ENCODE assay signal across 19 cellular contexts in the genomic region with DNA sequence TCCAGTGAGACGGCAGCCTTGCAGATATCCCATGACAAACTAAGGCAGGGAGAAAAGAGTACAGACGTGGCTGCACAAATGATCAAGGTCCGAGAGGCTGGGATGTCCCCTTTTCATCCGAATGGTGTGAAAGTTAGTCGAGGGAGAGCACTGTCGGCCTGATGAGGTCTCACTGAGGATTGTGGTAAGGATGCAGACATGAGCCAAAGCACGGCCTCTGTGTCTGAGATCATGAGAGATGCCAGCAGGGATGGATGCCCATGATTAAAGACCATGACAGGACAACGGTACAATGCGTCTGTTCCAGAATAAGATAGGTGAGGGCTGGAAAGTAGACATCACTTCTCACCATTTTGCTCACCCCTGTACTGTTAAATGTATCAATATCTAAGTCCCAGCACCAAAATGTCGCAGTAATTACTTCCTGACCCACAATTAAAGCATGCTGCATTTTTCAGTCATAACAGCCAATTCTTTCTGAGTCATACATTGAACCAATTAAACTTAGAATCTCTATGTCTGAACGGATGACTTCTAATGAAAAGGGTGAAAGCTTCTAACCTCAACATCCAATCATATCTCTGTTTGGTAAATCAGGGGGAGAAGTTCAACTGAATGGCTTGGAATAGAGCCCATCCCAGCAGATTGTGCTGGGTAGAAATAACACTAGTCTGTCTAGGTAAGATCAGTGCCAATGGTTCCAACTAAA.
DNase-seq lines count a peak whose midpoint lies in the region; ATAC-seq and TF ChIP-seq lines count a peak whose summit lies in the region.
"Had no signal": no experiment of that assay in that cellular context is flagged by ENCODE, and none has a peak within 500 bp of the region (broad histone marks: within the 10 kb centered on the region; RNA-seq: fewer than 3 reads in every experiment).

No MANE protein-coding gene starts in this region.

- H3K9me3 Mint-ChIP-seq in MCF 10A (ENCODE audit: unreplicated experiment), result peaks cover 6% of the 10 kb centered on the region

- POLR2A ChIA-PET in MCF 10A (lab: Yijun Ruan, JAX), result no interaction called here

- no peaks in the 10 kb centered on the region for H3K27me3 Mint-ChIP-seq in MCF 10A (ENCODE audit: insufficient read depth, unreplicated experiment)
- H3K27me3 Mint-ChIP-seq: naive thymus-derived CD8-positive, alpha-beta T cell had no signal

- no peak overlapping the region for H3K4me3 Mint-ChIP-seq in MCF 10A (ENCODE audit: unreplicated experiment)
- H3K4me3 Mint-ChIP-seq: naive thymus-derived CD8-positive, alpha-beta T cell had no signal

- no peaks in the 10 kb centered on the region for H3K9me3 ChIP-seq in upper lobe of right lung
- H3K9me3 ChIP-seq: ascending aorta, prostate gland, thoracic aorta had no signal

- H3K4me3 ChIP-seq in GM06990 (replicated peaks; ENCODE audit: low read depth, low read length), result no peak overlapping the region
- H3K4me3 ChIP-seq in upper lobe of right lung, result no peak overlapping the region
- H3K4me3 ChIP-seq: ascending aorta, prostate gland, thoracic aorta had no signal

- no peaks in the 10 kb centered on the region for H3K36me3 Mint-ChIP-seq in MCF 10A (ENCODE audit: insufficient read depth, unreplicated experiment)
- H3K36me3 Mint-ChIP-seq: naive thymus-derived CD8-positive, alpha-beta T cell had no signal

- peak; percentile 28 for ATAC-seq in HG02759 (IDR thresholded peaks at IDR 0.05; ENCODE audit: unreplicated experiment)
- ATAC-seq in upper lobe of right lung, result no peak
- no peak for ATAC-seq in GM19324 (IDR thresholded peaks at IDR 0.05; ENCODE audit: low FRiP score, unreplicated experiment)
- ATAC-seq: naive thymus-derived CD8-positive, alpha-beta T cell had no signal

- no peak overlapping the region for H3K27ac ChIP-seq in upper lobe of right lung
- H3K27ac ChIP-seq: ascending aorta, prostate gland, thoracic aorta had no signal

- DNase-seq in GM06990 (ENCODE audit: extremely low read depth, insufficient read length) (peak; percentile 28), RPMI7951 (ENCODE audit: low read depth) (peak; percentile 16), glomerular visceral epithelial cell (ENCODE audit: extremely low spot score) (peak; percentile 71), putamen (ENCODE audit: low spot score) (no peak), MCF 10A (ENCODE audit: unreplicated experiment) (no peak), upper lobe of right lung (no peak)
- DNase-seq: ACHN; activated CD4-positive, CD25-positive, alpha-beta regulatory T cell; activated effector memory CD4-positive, alpha-beta T cell treated with anti-CD3 and anti-CD28 coated beads, Interleukin-2, amount 50 U/mL, for 16 hours; H7; naive thymus-derived CD8-positive, alpha-beta T cell; NCI-H187 treated with DMSO at 0.1 percent for 48 hours; NCI-H526 treated with DMSO at 0.1 percent for 48 hours; T-helper 1 cell had no signal

- CTCF ChIA-PET in MCF 10A (lab: Yijun Ruan, JAX), result no interaction called here

- BruUV-seq in MCF 10A (replicated peaks; lab: Mats Ljungman, UMichigan), result no TSS peak

- no peaks in the 10 kb centered on the region for H3K36me3 ChIP-seq in GM06990 (ENCODE audit: control insufficient read depth, insufficient read depth, low read length)
- no peaks in the 10 kb centered on the region for H3K36me3 ChIP-seq in upper lobe of right lung
- H3K36me3 ChIP-seq: ascending aorta, prostate gland, thoracic aorta had no signal

- peaks cover 5% of the 10 kb centered on the region for H3K4me1 Mint-ChIP-seq in MCF 10A (ENCODE audit: insufficient read depth, unreplicated experiment)
- H3K4me1 Mint-ChIP-seq: naive thymus-derived CD8-positive, alpha-beta T cell had no signal

- H3K27me3 ChIP-seq in GM06990 (replicated peaks; ENCODE audit: control insufficient read depth, insufficient read depth, low read length) (no peaks in the 10 kb centered on the region), upper lobe of right lung (no peaks in the 10 kb centered on the region)
- H3K27me3 ChIP-seq: ascending aorta had no signal

- no peak overlapping the region for H3K27ac Mint-ChIP-seq in MCF 10A (ENCODE audit: low read depth, unreplicated experiment)
- H3K27ac Mint-ChIP-seq: naive thymus-derived CD8-positive, alpha-beta T cell had no signal

- intact Hi-C loops in MCF 10A (cut with micrococcal nuclease) (no loop called here), upper lobe of right lung (cut with DNase I) (no loop called here)

- no peaks in the 10 kb centered on the region for H3K4me1 ChIP-seq in upper lobe of right lung
- H3K4me1 ChIP-seq: prostate gland had no signal

- no peak for TF ChIP-seq CTCF in GM06990 (IDR thresholded peaks at IDR 0.05; ENCODE audit: insufficient read depth, low read length, poor library complexity, severe bottlenecking)
- no peak for TF ChIP-seq CTCF in MCF 10A (IDR thresholded peaks at IDR 0.05; ENCODE audit: unreplicated experiment)
- TF ChIP-seq CTCF in upper lobe of right lung (IDR thresholded peaks at IDR 0.05), result no peak

Comparison
In these comparisons a context has a peak if more than half of its experiments do, and no peak if none do; other contexts are left out.
1. DNase-seq: peak in GM06990 (single experiment), RPMI7951 (single experiment) and glomerular visceral epithelial cell (single experiment); none in putamen (single experiment), MCF 10A (single experiment) and upper lobe of right lung (single experiment).